Comparison of ENCODE assay signal across 8 cellular contexts in genomic region chr1:107141491-107142369, GRCh38. TPM values are rescaled to one million over a fixed set of nuclear protein-coding genes. Genes with fewer than 3 reads are reported as not detected.
A peak's percentile ranks its signal among the peaks of the same experiment; 100 is the strongest.
DNase-seq lines count a peak whose midpoint lies in the region; TF ChIP-seq lines count a peak whose summit lies in the region.

No MANE protein-coding gene starts in this region.

- H3K27ac ChIP-seq in HUES6 (ENCODE audit: low read depth, low read length): no peak overlapping the region
- H3K27ac ChIP-seq in PC-9: no peak overlapping the region

- H3K9ac ChIP-seq in HUES6 (ENCODE audit: low read length) (peak overlapping the region; percentile 42), iPS-15b (ENCODE audit: low read depth, low read length) (no peak overlapping the region)

- DNase-seq in AG09319 (ENCODE audit: extremely low read depth, low read depth) (peak; percentile 35), GM13977 (ENCODE audit: low spot score) (peak; percentile 43), PC-9 (peak; percentile 15 to 43), retinal pigment epithelial cell (ENCODE audit: low read depth) (peak; percentile 45)
- no peak for DNase-seq in central memory CD4-positive, alpha-beta T cell

- in situ Hi-C loops in GM13977 (cut with MboI; ENCODE audit: low pct_unique_long_range_greater_than_20kb, low sequenced_read_pairs, unreplicated experiment): no loop called here

- H3K36me3 Mint-ChIP-seq in brain: no peaks in the 10 kb centered on the region

- H3K27me3 Mint-ChIP-seq in brain: peaks cover 38% of the 10 kb centered on the region

- no peaks in the 10 kb centered on the region for H3K36me3 ChIP-seq in HUES6 (ENCODE audit: control insufficient read depth, insufficient read depth, low read length)
- H3K36me3 ChIP-seq in PC-9 (ENCODE audit: low read depth): no peaks in the 10 kb centered on the region
- no peaks in the 10 kb centered on the region for H3K36me3 ChIP-seq in iPS-15b (ENCODE audit: control insufficient read depth, insufficient read depth, low read length)

- peak overlapping the region; percentile 64 for H3K4me2 ChIP-seq in PC-9

- H3K79me2 ChIP-seq in PC-9 (ENCODE audit: low read depth): no peaks in the 10 kb centered on the region

- H3K4me3 Mint-ChIP-seq in brain: peak overlapping the region; percentile 88 to 95 (median 92)

- no peaks in the 10 kb centered on the region; the same call in 1 of the 2 replicates for H3K9me2 ChIP-seq in PC-9 (ENCODE audit: insufficient read depth)

- TF ChIP-seq CTCF in AG09319 (IDR thresholded peaks at IDR 0.05; ENCODE audit: low read depth, low read length) (peak; percentile 62), GM13977 (IDR thresholded peaks at IDR 0.05; ENCODE audit: extremely low read depth, insufficient read depth, missing control alignments) (peak; percentile 43), PC-9 (conservative IDR thresholded peaks at IDR 0.05) (peak; percentile 96), brain (conservative IDR thresholded peaks at IDR 0.05) (peak; percentile 89 to 91), retinal pigment epithelial cell (conservative IDR thresholded peaks at IDR 0.05; ENCODE audit: low read depth, low read length) (peak; percentile 54)

- peak overlapping the region; percentile 22 to 93 (median 67) for H3K27ac Mint-ChIP-seq in brain

- H3K9me3 ChIP-seq in HUES6 (ENCODE audit: control insufficient read depth, insufficient read depth, low read depth, low read length): no peaks in the 10 kb centered on the region
- H3K9me3 ChIP-seq in PC-9 (ENCODE audit: insufficient read depth, low read depth): no peaks in the 10 kb centered on the region
- no peaks in the 10 kb centered on the region for H3K9me3 ChIP-seq in iPS-15b (ENCODE audit: control insufficient read depth, insufficient read depth, low read length)

- H3K4me1 ChIP-seq in HUES6 (ENCODE audit: control insufficient read depth, insufficient read depth, low read length): peaks cover 17% of the 10 kb centered on the region
- H3K4me1 ChIP-seq in PC-9 (replicated peaks; ENCODE audit: insufficient read depth): no peaks in the 10 kb centered on the region
- peaks cover 20% of the 10 kb centered on the region for H3K4me1 ChIP-seq in iPS-15b (ENCODE audit: control insufficient read depth, insufficient read depth, low read length)

- BruUV-seq in PC-9 (replicated peaks; lab: Mats Ljungman, UMichigan): no TSS peak

- no peaks in the 10 kb centered on the region for H4K20me1 ChIP-seq in PC-9 (ENCODE audit: insufficient read depth)

- peak overlapping the region; percentile 56; the same call in 1 of the 2 replicates for H2AFZ ChIP-seq in PC-9

- CTCF ChIA-PET in PC-9 (lab: Charles Lee): interaction anchor here (0.6 kb wide), 1 partner anchor 661 kb away, joined by 8 read pairs; no protein-coding TSS in a partner anchor

- H3K27me3 ChIP-seq in HUES6 (ENCODE audit: control insufficient read depth, insufficient read depth, low read length): peaks cover 28% of the 10 kb centered on the region
- H3K27me3 ChIP-seq in PC-9 (ENCODE audit: insufficient read depth, low read depth): peaks cover 3% of the 10 kb centered on the region; the same call in 1 of the 2 replicates
- peaks cover 8% of the 10 kb centered on the region for H3K27me3 ChIP-seq in iPS-15b (ENCODE audit: control insufficient read depth, insufficient read depth, low read length)

- H3K9me3 Mint-ChIP-seq in brain: no peaks in the 10 kb centered on the region

- H3F3A ChIP-seq in PC-9 (ENCODE audit: insufficient read depth, low read depth): no peaks in the 10 kb centered on the region

- peaks cover 28% of the 10 kb centered on the region for H3K4me1 Mint-ChIP-seq in brain

- POLR2A ChIA-PET in PC-9 (lab: Charles Lee; ENCODE audit: unreplicated experiment): no interaction called here

- H3K4me3 ChIP-seq in HUES6 (ENCODE audit: low read depth, low read length) (peak overlapping the region; percentile 89), PC-9 (peak overlapping the region; percentile 33; the same call in 1 of the 2 replicates), iPS-15b (ENCODE audit: low read depth, low read length) (peak overlapping the region; percentile 78), retinal pigment epithelial cell (ENCODE audit: low read length) (peak overlapping the region; percentile 65)

- intact Hi-C loops in PC-9 (cut with micrococcal nuclease; ENCODE audit: unreplicated experiment): loop anchor here (10.0 kb wide), 1 partner anchor 1117 kb away; no protein-coding TSS in a partner anchor

RNA-seq across cellular contexts. Expression of gene NTNG1, which starts 0.9 kb away (rescaled TPM):
- total RNA-seq in PC-9 (2021): not detected in 2 replicates
- 1.3 TPM for polyA plus RNA-seq in brain (ENCODE audit: insufficient read depth, low read depth, low replicate concordance)

Comparison
In these comparisons a context has a peak if more than half of its experiments do, and no peak if none do; other contexts are left out.
1. CTCF ChIP-seq: peak in every context shown above with its lines; median percentile 96 in PC-9; 90 in brain; 62 in AG09319; 54 in retinal pigment epithelial cell; 43 in GM13977.
2. H3K4me3 ChIP-seq: peak in every context shown above with its lines; median percentile 89 in HUES6; 78 in iPS-15b; 65 in retinal pigment epithelial cell; 33 in PC-9.